26 cellular contexts compared by ENCODE assay signal in the genomic region with DNA sequence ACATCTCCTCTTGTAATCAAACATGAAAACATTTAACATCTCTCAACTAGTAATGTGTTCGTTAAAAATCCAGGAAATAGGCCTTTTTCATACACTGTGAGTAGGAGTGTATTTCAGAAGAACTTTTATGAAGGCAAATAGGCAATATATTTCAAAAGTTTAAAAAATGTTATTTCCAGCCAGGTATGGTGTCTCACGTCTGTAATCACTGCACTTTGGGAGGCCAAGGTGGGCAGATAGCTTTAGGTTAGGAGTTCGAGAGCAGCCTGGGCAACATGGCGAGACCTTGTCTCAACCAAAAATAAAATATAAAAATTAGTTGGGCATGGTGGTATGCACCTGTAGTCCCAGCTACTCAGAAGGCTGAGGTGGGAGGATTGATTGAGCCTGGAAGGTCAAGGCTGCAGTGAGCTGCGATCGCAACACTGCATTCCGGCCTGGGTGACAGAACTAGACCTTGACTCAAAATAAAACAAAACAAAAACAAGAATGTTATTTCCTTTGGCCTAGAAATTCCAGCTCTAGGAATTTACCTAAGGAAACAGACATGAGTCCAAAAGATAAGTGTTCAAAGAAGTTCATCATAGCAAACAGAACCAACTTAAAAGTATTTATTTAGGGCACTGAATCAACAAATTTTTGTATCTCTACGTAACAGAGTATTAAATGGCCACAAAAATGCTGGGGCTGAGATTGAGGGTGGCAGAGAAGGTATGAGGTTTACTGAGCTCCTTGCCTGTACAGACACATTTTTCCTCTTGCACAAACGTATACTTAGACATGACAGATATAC.
"Had no signal": no experiment of that assay in that cellular context is flagged by ENCODE, and none has a peak within 500 bp of the region (broad histone marks: within the 10 kb centered on the region; RNA-seq: fewer than 3 reads in every experiment).

No MANE protein-coding gene starts in this region.

- H3K4me1 Mint-ChIP-seq: endodermal cell, immature natural killer cell, nephron progenitor cell had no signal

- H3K4me1 ChIP-seq: lower lobe of right lung, prostate gland, right atrium auricular region, testis, tibial artery, upper lobe of left lung had no signal

- DNase-seq: effector CD8-positive, alpha-beta T cell; endodermal cell; erythroblast; hypothalamus; immature natural killer cell; islet precursor cell; kidney glomerular epithelial cell; left colon; left ventricle myocardium superior; lower lobe of right lung; naive thymus-derived CD8-positive, alpha-beta T cell; nephron progenitor cell; nucleus accumbens; stimulated activated CD4-positive, alpha-beta T cell treated with anti-CD3 and anti-CD28 coated beads, Interleukin-15, amount 100 ng/mL, for 24 hours; stimulated activated CD4-positive, alpha-beta T cell treated with anti-CD3 and anti-CD28 coated beads, Interleukin-4, amount 100 ng/mL, for 1 hour; stimulated activated CD8-positive, alpha-beta memory T cell treated with anti-CD3 and anti-CD28 coated beads, Interleukin-4, amount 100 ng/mL, for 48 hours; stimulated activated naive CD8-positive, alpha-beta T cell treated with anti-CD3 and anti-CD28 coated beads, Interleukin-15, Interleukin-2, amounts not matched to agents 100 U/mL and 50 U/mL, for 24 hours; substantia nigra; testis; tibial artery; upper lobe of left lung had no signal

- H3K27ac Mint-ChIP-seq: endodermal cell; immature natural killer cell; naive thymus-derived CD8-positive, alpha-beta T cell; nephron progenitor cell had no signal

- H3K27me3 ChIP-seq: right atrium auricular region, testis, tibial artery, upper lobe of left lung had no signal

- H3K27ac ChIP-seq: lower lobe of right lung, prostate gland, right atrium auricular region, skin epidermis, testis, tibial artery, upper lobe of left lung had no signal

- H3K9me3 ChIP-seq: prostate gland, testis, tibial artery, upper lobe of left lung had no signal

- H3K4me3 Mint-ChIP-seq: endodermal cell; immature natural killer cell; naive thymus-derived CD8-positive, alpha-beta T cell; nephron progenitor cell had no signal

- H3K4me3 ChIP-seq: lower lobe of right lung, prostate gland, right atrium auricular region, skin epidermis, testis, tibial artery, upper lobe of left lung had no signal

- ATAC-seq: left colon; left ventricle myocardium superior; lower lobe of right lung; naive thymus-derived CD8-positive, alpha-beta T cell; stimulated activated naive CD8-positive, alpha-beta T cell treated with anti-CD3 and anti-CD28 coated beads, Interleukin-15, Interleukin-2, amounts not matched to agents 100 U/mL and 50 U/mL, for 24 hours had no signal

- H3K36me3 ChIP-seq: lower lobe of right lung, prostate gland, right atrium auricular region, tibial artery, upper lobe of left lung had no signal

- FAIRE-seq: colon, frontal cortex had no signal
